In the genomic region with DNA sequence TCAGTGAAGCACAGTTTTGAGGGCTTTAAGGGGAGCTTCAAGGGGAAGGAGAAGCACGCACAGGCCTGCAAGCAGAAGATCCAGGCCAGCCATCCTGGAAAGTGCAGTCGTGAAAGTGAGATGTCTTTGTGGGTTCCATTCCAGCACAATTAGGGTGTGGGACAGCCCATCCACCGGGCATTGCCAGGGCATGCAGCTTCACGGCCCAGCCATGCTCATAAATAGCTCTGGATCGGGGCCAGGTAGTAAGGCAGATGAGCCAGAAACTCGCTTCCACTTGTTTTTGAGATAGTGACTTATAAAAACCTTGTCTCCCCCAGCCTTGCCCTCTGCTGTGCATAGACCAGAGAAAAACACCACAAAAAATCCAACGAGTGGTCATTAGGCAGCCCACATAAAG, we compare ENCODE assay signal across 16 cellular contexts. TPM values are rescaled to one million over a fixed set of nuclear protein-coding genes. Genes with fewer than 3 reads are reported as not detected.
DNase-seq lines count a peak whose midpoint lies in the region; ATAC-seq, FAIRE-seq and TF ChIP-seq lines count a peak whose summit lies in the region.
"Had no signal": no experiment of that assay in that cellular context is flagged by ENCODE, and none has a peak within 500 bp of the region (broad histone marks: within the 10 kb centered on the region; RNA-seq: fewer than 3 reads in every experiment).

No MANE protein-coding gene starts in this region.

- no peak for ATAC-seq in GM21576 (IDR thresholded peaks at IDR 0.05; ENCODE audit: unreplicated experiment)
- ATAC-seq: GM23338 had no signal

- no peaks in the 10 kb centered on the region for H4K20me1 ChIP-seq in keratinocyte (ENCODE audit: control insufficient read depth, extremely low read depth, insufficient read depth, low read length)

- WGBS in suprapubic skin: 38% methylated on average over 7 of the region's 7 CpGs

- DNase-seq in LNCaP clone FGC (ENCODE audit: low read depth): peak; percentile 30
- peak; percentile 98 for DNase-seq in epithelial cell of esophagus (ENCODE audit: low read depth)
- DNase-seq in keratinocyte (ENCODE audit: low read depth, low spot score): peak; percentile 92
- DNase-seq in suprapubic skin (ENCODE audit: low spot score in 2 of 2): no peak
- DNase-seq in putamen (ENCODE audit: low spot score): no peak
- DNase-seq in NCI-H2196 (lab: John Stamatoyannopoulos, UW; ENCODE audit: unreplicated experiment): no peak
- no peak for DNase-seq in NCI-H226
- DNase-seq: cortex of kidney, DMS53, MM.1S, NCI-H2029 treated with DMSO at 0.1 percent for 48 hours, NCI-H524, SW 1271 had no signal

- H3K27ac ChIP-seq in keratinocyte (ENCODE audit: control insufficient read depth, insufficient read depth, low read length) (peak overlapping the region; percentile 98), suprapubic skin (peak overlapping the region; percentile 89)

- TF ChIP-seq POLR2A in suprapubic skin (IDR thresholded peaks at IDR 0.05): no peak

- H3K9me1 ChIP-seq in keratinocyte (ENCODE audit: control insufficient read depth, extremely low read depth, insufficient read depth, low read length): peaks cover 9% of the 10 kb centered on the region

- H3K9me3 ChIP-seq in keratinocyte (ENCODE audit: control insufficient read depth, low read depth, low read length) (no peaks in the 10 kb centered on the region), suprapubic skin (no peaks in the 10 kb centered on the region)

- H3K4me2 ChIP-seq in keratinocyte (ENCODE audit: control insufficient read depth, extremely low read depth, insufficient read depth, low read depth, low read length): peak overlapping the region; percentile 97
- H3K4me2 ChIP-seq: GM23338 had no signal

- H2AFZ ChIP-seq in keratinocyte (ENCODE audit: control insufficient read depth, low read length): peak overlapping the region; percentile 50
- H2AFZ ChIP-seq: GM23338 had no signal

- peaks cover 27 to 31% of the 10 kb centered on the region in 2 experiments for H3K36me3 ChIP-seq in keratinocyte (ENCODE audit: control insufficient read depth in 2 of 2, extremely low read depth in 1 of 2, insufficient read depth in 2 of 2, low read length in 2 of 2)
- H3K36me3 ChIP-seq in suprapubic skin: peaks cover 67% of the 10 kb centered on the region

- FAIRE-seq in keratinocyte (lab: Jason Lieb, UNC): peak; percentile 100
- FAIRE-seq: HTR-8/SVneo had no signal

- H3K79me2 ChIP-seq in keratinocyte (ENCODE audit: control insufficient read depth, insufficient read depth, low read length): peaks cover 23% of the 10 kb centered on the region

- H3K9ac ChIP-seq in keratinocyte (ENCODE audit: control insufficient read depth, extremely low read depth, insufficient read depth, low read length): peak overlapping the region; percentile 83

- no peak for TF ChIP-seq CTCF in LNCaP clone FGC (IDR thresholded peaks at IDR 0.05; ENCODE audit: control insufficient read depth, extremely low read depth, insufficient read depth)
- TF ChIP-seq CTCF in epithelial cell of esophagus (IDR thresholded peaks at IDR 0.05; ENCODE audit: insufficient read depth, low read depth, low read length, missing control alignments): no peak
- TF ChIP-seq CTCF in keratinocyte (optimal IDR thresholded peaks at IDR 0.05 in 1 of 3, IDR thresholded peaks at IDR 0.05 in 1 of 3, conservative IDR thresholded peaks at IDR 0.05 in 1 of 3; ENCODE audit: extremely low read depth in 1 of 3, insufficient read depth in 2 of 3, low read length in 3 of 3): no peak
- no peak for TF ChIP-seq CTCF in suprapubic skin (IDR thresholded peaks at IDR 0.05)

- H3K27me3 ChIP-seq in keratinocyte (ENCODE audit: control insufficient read depth, extremely low read depth, insufficient read depth, low read length) (no peaks in the 10 kb centered on the region), suprapubic skin (no peaks in the 10 kb centered on the region)

- H3K4me3 ChIP-seq in LNCaP clone FGC (ENCODE audit: low read depth, low read length) (no peak overlapping the region), epithelial cell of esophagus (ENCODE audit: low read length) (peak overlapping the region; percentile 31), keratinocyte (ENCODE audit: control insufficient read depth in 2 of 3, extremely low read depth in 1 of 3, insufficient read depth in 2 of 3, low read depth in 1 of 3, low read length in 3 of 3) (peak overlapping the region; percentile 17 to 63 (median 60)), suprapubic skin (peak overlapping the region; percentile 10)
- H3K4me3 ChIP-seq: GM23338 had no signal

- no peak for TF ChIP-seq EP300 in suprapubic skin (IDR thresholded peaks at IDR 0.05)

- dilution Hi-C loops in keratinocyte (cut with MboI; ENCODE audit: extremely low pct_ligation_motif_present, low sequenced_read_pairs): no loop called here

- H3K4me1 ChIP-seq in keratinocyte (ENCODE audit: control insufficient read depth, extremely low read depth, insufficient read depth, low read length) (peaks cover 36% of the 10 kb centered on the region), suprapubic skin (peaks cover 33% of the 10 kb centered on the region)

RNA-seq across cellular contexts. Expression of gene KDSR, which starts 21.0 kb away (rescaled TPM):
- polyA plus RNA-seq in keratinocyte: 58.3 to 86.4 TPM (median 68.6 TPM) in 3 replicates
- polyA plus RNA-seq in keratinocyte (2011; ENCODE audit: low read depth): 113 TPM
- polyA plus RNA-seq in keratinocyte (2011; cell fraction: cytosol; rRNA removed): 58.8 and 75.5 TPM in 2 replicates
- 78.1 and 96.1 TPM in 2 replicates for polyA plus RNA-seq in keratinocyte (2011; cell fraction: nucleus; rRNA removed)
- 74.3 and 90.7 TPM in 2 replicates for polyA plus RNA-seq in keratinocyte (2012; ENCODE audit: low replicate concordance)
- polyA minus RNA-seq in keratinocyte: 51.8 to 112 TPM (median 65.3 TPM) in 3 replicates
- polyA minus RNA-seq in keratinocyte (2011; cell fraction: cytosol; rRNA and poly(A)+ RNA removed): 69.1 TPM
- polyA minus RNA-seq in keratinocyte (2011; cell fraction: nucleus; rRNA and poly(A)+ RNA removed): 45.9 and 80.5 TPM in 2 replicates
- total RNA-seq in suprapubic skin: 100 to 1,000 TPM in 1 of 4 donors, 10 to 100 TPM in 3; 65.4 to 115 (median 79.7) TPM

RNA-seq across cellular contexts. Expression of gene BCL2, which starts 26.5 kb away (rescaled TPM):
- 0.09 to 0.36 TPM (median 0.30 TPM) in 3 replicates for polyA plus RNA-seq in keratinocyte
- polyA plus RNA-seq in keratinocyte (2011; ENCODE audit: low read depth): 0.31 TPM
- polyA plus RNA-seq in keratinocyte (2011; cell fraction: cytosol; rRNA removed): 0.11 and 0.13 TPM in 2 replicates
- polyA plus RNA-seq in keratinocyte (2011; cell fraction: nucleus; rRNA removed): 0.23 and 0.43 TPM in 2 replicates
- 0.30 and 0.39 TPM in 2 replicates for polyA plus RNA-seq in keratinocyte (2012; ENCODE audit: low replicate concordance)
- polyA minus RNA-seq in keratinocyte: 0.23 to 0.36 TPM (median 0.32 TPM) in 3 replicates
- polyA minus RNA-seq in keratinocyte (2011; cell fraction: cytosol; rRNA and poly(A)+ RNA removed): 0.38 TPM
- 0.53 and 0.54 TPM in 2 replicates for polyA minus RNA-seq in keratinocyte (2011; cell fraction: nucleus; rRNA and poly(A)+ RNA removed)
- 10 to 100 TPM; 10.7 to 37.3 (median 24.2) TPM for total RNA-seq in suprapubic skin

Comparison
In these comparisons a context has a peak if more than half of its experiments do, and no peak if none do; other contexts are left out.
1. DNase-seq: peak in LNCaP clone FGC (single experiment), epithelial cell of esophagus (single experiment) and keratinocyte (single experiment); none in suprapubic skin (0 of 2), putamen (single experiment), NCI-H2196 (single experiment) and NCI-H226 (single experiment).